9 cellular contexts compared by ENCODE assay signal in the genomic region with DNA sequence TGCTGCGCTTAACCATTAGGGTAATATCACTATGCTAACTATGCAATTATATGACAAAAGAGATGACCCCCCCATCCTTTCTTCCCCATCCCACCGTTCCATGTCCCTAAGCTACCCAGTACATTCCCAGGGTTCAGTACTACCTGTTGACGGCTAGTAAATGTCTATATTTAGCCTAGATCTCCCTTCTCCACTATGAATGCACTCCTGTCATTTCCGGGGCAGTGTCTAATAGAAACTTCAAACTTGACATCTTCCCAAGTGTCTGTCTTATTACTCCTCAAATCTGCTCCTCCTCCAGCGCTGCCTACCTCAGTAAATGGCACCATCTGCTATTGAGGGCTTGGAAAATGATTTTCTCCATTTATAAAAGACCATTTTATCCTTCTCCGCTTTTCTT.
"Had no signal": no experiment of that assay in that cellular context is flagged by ENCODE, and none has a peak within 500 bp of the region (broad histone marks: within the 10 kb centered on the region; RNA-seq: fewer than 3 reads in every experiment).

No MANE protein-coding gene starts in this region.

- H3K4me3 ChIP-seq: GM23248, GM23338, HAP-1 had no signal

- H3K27ac ChIP-seq: GM23248 had no signal

- H2AFZ ChIP-seq: GM23248, GM23338 had no signal

- ATAC-seq: GM23338, HCT116 had no signal

- H3K9me3 ChIP-seq: HAP-1 had no signal

- H3K4me2 ChIP-seq: GM23338 had no signal

- H3K4me1 ChIP-seq: HAP-1 had no signal

- DNase-seq: GM23248, GOT3, H7, H9, HCEC 1CT, HFFc6 had no signal

- H3K9ac ChIP-seq: GM23248 had no signal

- H3K36me3 ChIP-seq: HAP-1 had no signal
